In genomic region chr7:102903576-102903975, GRCh38 we compare ENCODE assay signal across 4 cellular contexts. TPM values are rescaled to one million over a fixed set of nuclear protein-coding genes. Genes with fewer than 3 reads are reported as not detected.
"Had no signal": no experiment of that assay in that cellular context is flagged by ENCODE, and none has a peak within 500 bp of the region (broad histone marks: within the 10 kb centered on the region; RNA-seq: fewer than 3 reads in every experiment).

No MANE protein-coding gene starts in this region.

RNA-seq across cellular contexts. Expression of gene LRRC17, which starts 9.2 kb away (rescaled TPM):
- total RNA-seq: activated CD4-positive, alpha-beta T cell treated with anti-CD3 and anti-CD28 coated beads, Interleukin-2, amount 10 ng/mL, durations not matched to agents 24 days and 14 days; activated CD8-positive, alpha-beta memory T cell treated with anti-CD3 and anti-CD28 coated beads for 36 hours; activated CD8-positive, alpha-beta memory T cell treated with anti-CD3 and anti-CD28 coated beads, Interleukin-2, amount 10 ng/mL, durations not matched to agents 7 days and 5 days; activated CD8-positive, alpha-beta T cell treated with anti-CD3 and anti-CD28 coated beads for 36 hours had no signal
